In genomic region chr13:26749285-26749684, GRCh38 we compare ENCODE assay signal across 32 cellular contexts. TPM values are rescaled to one million over a fixed set of nuclear protein-coding genes. Genes with fewer than 3 reads are reported as not detected.
"Had no signal": no experiment of that assay in that cellular context is flagged by ENCODE, and none has a peak within 500 bp of the region (broad histone marks: within the 10 kb centered on the region; RNA-seq: fewer than 3 reads in every experiment).

No MANE protein-coding gene starts in this region.

- DNase-seq: activated CD4-positive, alpha-beta memory T cell treated with anti-CD3 and anti-CD28 coated beads for 36 hours; activated CD4-positive, alpha-beta T cell treated with anti-CD3 and anti-CD28 coated beads for 48 hours; activated effector memory CD4-positive, alpha-beta T cell treated with Interleukin-2 at 50 U/mL for 16 hours; activated naive CD4-positive, alpha-beta T cell treated with Interleukin-2 at 50 U/mL for 16 hours; activated T-cell treated with anti-CD3 and anti-CD28 coated beads, Interleukin-2, amount 50 U/mL, for 72 hours; anterior cingulate cortex; esophagus squamous epithelium; foreskin melanocyte; heart right ventricle; islet precursor cell; left ventricle myocardium inferior; naive thymus-derived CD4-positive, alpha-beta T cell; ovary; right lobe of liver; stimulated activated CD4-positive, alpha-beta T cell treated with anti-CD3 and anti-CD28 coated beads, Interleukin-4, amount 100 ng/mL, for 1 hour; substantia nigra; T-helper 9 cell; thyroid gland; upper lobe of right lung had no signal

- H3K9me3 ChIP-seq: esophagus squamous epithelium, heart right ventricle, left ventricle myocardium inferior, ovary, right lobe of liver, thyroid gland, upper lobe of right lung had no signal

- H3K27me3 ChIP-seq: ovary, right lobe of liver, thyroid gland had no signal

- H3K9me3 Mint-ChIP-seq: activated CD4-positive, alpha-beta memory T cell treated with anti-CD3 and anti-CD28 coated beads for 36 hours; activated T-cell treated with anti-CD3 and anti-CD28 coated beads, Interleukin-2, amount 50 U/mL, for 72 hours; central memory CD8-positive, alpha-beta T cell; dendritic cell treated with granulocyte-macrophage colony-stimulating factor and Interleukin-4, amounts not matched to agents 40 ng/mL and 50 ng/mL, for 4 days; mesothelial cell of epicardium; naive thymus-derived CD4-positive, alpha-beta T cell; stimulated activated naive CD8-positive, alpha-beta T cell treated with anti-CD3 and anti-CD28 coated beads, Interleukin-15, Interleukin-2, amounts not matched to agents 100 ng/mL and 50 ng/mL, for 24 hours; T-helper 1 cell treated with Interleukin-12 subunit alpha and Interleukin-12 subunit beta and Interleukin-4 antibody, amounts not matched to agents 30 μg/mL and 1 μg/mL, for 36 hours had no signal

- H3K27ac ChIP-seq: esophagus squamous epithelium, heart right ventricle, left ventricle myocardium inferior, ovary, right lobe of liver, thyroid gland, upper lobe of right lung, VCaP had no signal

- H3K4me1 ChIP-seq: esophagus squamous epithelium, heart right ventricle, left ventricle myocardium inferior, right lobe of liver, thyroid gland, upper lobe of right lung had no signal

- H3K4me3 ChIP-seq: esophagus squamous epithelium, heart right ventricle, left ventricle myocardium inferior, ovary, right lobe of liver, thyroid gland, upper lobe of right lung had no signal

- H3K36me3 Mint-ChIP-seq: activated CD4-positive, alpha-beta memory T cell treated with anti-CD3 and anti-CD28 coated beads for 36 hours; activated naive CD8-positive, alpha-beta T cell; mesothelial cell of epicardium had no signal

- ATAC-seq: heart right ventricle; naive thymus-derived CD4-positive, alpha-beta T cell; right lobe of liver; upper lobe of right lung had no signal

- H3K4me1 Mint-ChIP-seq: central memory CD8-positive, alpha-beta T cell; mesothelial cell of epicardium had no signal

- H3K27ac Mint-ChIP-seq: activated CD4-positive, alpha-beta memory T cell treated with anti-CD3 and anti-CD28 coated beads for 36 hours; activated naive CD8-positive, alpha-beta T cell; activated T-cell treated with anti-CD3 and anti-CD28 coated beads, Interleukin-2, amount 50 U/mL, for 72 hours; dendritic cell treated with granulocyte-macrophage colony-stimulating factor and Interleukin-4, amounts not matched to agents 40 ng/mL and 50 ng/mL, for 4 days; mesothelial cell of epicardium; naive thymus-derived CD4-positive, alpha-beta T cell; progenitor cell of endocrine pancreas; stimulated activated naive CD8-positive, alpha-beta T cell treated with anti-CD3 and anti-CD28 coated beads, Interleukin-15, Interleukin-2, amounts not matched to agents 100 ng/mL and 50 ng/mL, for 24 hours; T-helper 1 cell treated with Interleukin-12 subunit alpha and Interleukin-12 subunit beta and Interleukin-4 antibody, amounts not matched to agents 30 μg/mL and 1 μg/mL, for 36 hours had no signal

- H3K36me3 ChIP-seq: esophagus squamous epithelium, heart right ventricle, left ventricle myocardium inferior, ovary, right lobe of liver, thyroid gland, upper lobe of right lung had no signal

- H3K4me3 Mint-ChIP-seq: activated CD4-positive, alpha-beta memory T cell treated with anti-CD3 and anti-CD28 coated beads for 36 hours; activated naive CD8-positive, alpha-beta T cell; activated T-cell treated with anti-CD3 and anti-CD28 coated beads, Interleukin-2, amount 50 U/mL, for 72 hours; central memory CD8-positive, alpha-beta T cell; dendritic cell treated with granulocyte-macrophage colony-stimulating factor and Interleukin-4, amounts not matched to agents 40 ng/mL and 50 ng/mL, for 4 days; mesothelial cell of epicardium; naive thymus-derived CD4-positive, alpha-beta T cell; stimulated activated naive CD8-positive, alpha-beta T cell treated with anti-CD3 and anti-CD28 coated beads, Interleukin-15, Interleukin-2, amounts not matched to agents 100 ng/mL and 50 ng/mL, for 24 hours; T-helper 1 cell treated with Interleukin-12 subunit alpha and Interleukin-12 subunit beta and Interleukin-4 antibody, amounts not matched to agents 30 μg/mL and 1 μg/mL, for 36 hours had no signal

RNA-seq across cellular contexts. Expression of gene GPR12, which starts 11.3 kb away (rescaled TPM):
- total RNA-seq: activated CD4-positive, alpha-beta memory T cell treated with anti-CD3 and anti-CD28 coated beads for 36 hours; activated T-cell treated with anti-CD3 and anti-CD28 coated beads, Interleukin-2, amount 50 U/mL, for 72 hours; bronchial epithelial cell; glomerular endothelial cell; lung microvascular endothelial cell; mesothelial cell of epicardium; naive thymus-derived CD4-positive, alpha-beta T cell; progenitor cell of endocrine pancreas; renal cortical epithelial cell; right lobe of liver; skeletal muscle tissue; upper lobe of right lung had no signal
- polyA plus RNA-seq: naive thymus-derived CD4-positive, alpha-beta T cell; ovary had no signal
